8 cellular contexts compared by ENCODE assay signal in genomic region chr10:74213571-74214162, GRCh38.
DNase-seq lines count a peak whose midpoint lies in the region; ATAC-seq and TF ChIP-seq lines count a peak whose summit lies in the region.

No MANE protein-coding gene starts in this region.

- intact Hi-C loops in mammary epithelial cell (cut with micrococcal nuclease) (loop anchor here (1.0 to 2.0 kb wide), 3 partner anchors 23 to 62 kb away; partner anchors contain the start of gene ADK), testis (cut with DNase I; ENCODE audit: low total_unique reads) (no loop called here)

- H2BK5ac ChIP-seq in neuronal stem cell (ENCODE audit: low read length), result no peak overlapping the region

- H3K9ac ChIP-seq in SK-N-MC (ENCODE audit: insufficient read length) (no peak overlapping the region), mammary epithelial cell (ENCODE audit: insufficient read depth, low read length) (no peak overlapping the region), neuronal stem cell (ENCODE audit: low read depth, low read length, poor library complexity) (no peak overlapping the region)

- in situ Hi-C loops in mammary epithelial cell (cut with MboI; ENCODE audit: low sequenced_read_pairs in 2 of 2), result no loop called here

- peaks cover 68% of the 10 kb centered on the region for H3K79me2 ChIP-seq in mammary epithelial cell (ENCODE audit: insufficient read depth, low read length)

- no peaks in the 10 kb centered on the region for H3K27me3 ChIP-seq in mammary epithelial cell (ENCODE audit: insufficient read depth, low read length)
- no peaks in the 10 kb centered on the region for H3K27me3 ChIP-seq in testis
- no peaks in the 10 kb centered on the region for H3K27me3 ChIP-seq in neuronal stem cell (ENCODE audit: control insufficient read depth in 3 of 3, insufficient read depth in 3 of 3, low read depth in 1 of 3, low read length in 3 of 3)

- H3K14ac ChIP-seq in neuronal stem cell (ENCODE audit: low read length), result no peak overlapping the region

- H3K4me3 ChIP-seq in AG09309 (ENCODE audit: control insufficient read depth, low read depth, low read length), result no peak overlapping the region
- H3K4me3 ChIP-seq in SK-N-MC, result no peak overlapping the region
- H3K4me3 ChIP-seq in mammary epithelial cell (replicated peaks in 1 of 3; ENCODE audit: insufficient read depth in 1 of 3, low read depth in 2 of 3, low read length in 3 of 3), result no peak overlapping the region
- no peak overlapping the region for H3K4me3 ChIP-seq in testis
- no peak overlapping the region for H3K4me3 ChIP-seq in neuronal stem cell (ENCODE audit: low read length in 2 of 2)

- H3K18ac ChIP-seq in neuronal stem cell (ENCODE audit: low read length), result no peak overlapping the region

- no peak overlapping the region for H2AFZ ChIP-seq in mammary epithelial cell (ENCODE audit: low read depth, low read length)
- no peak overlapping the region for H2AFZ ChIP-seq in neuronal stem cell (ENCODE audit: low read length)

- no peak for DNase-seq in AG09309 (ENCODE audit: low read depth)
- no peak for DNase-seq in SK-N-MC (ENCODE audit: low read depth, low spot score)
- DNase-seq in mammary epithelial cell, result no peak
- peak; percentile 57 to 71 for DNase-seq in lung microvascular endothelial cell (ENCODE audit: low read depth in 2 of 2)
- DNase-seq in testis, result no peak
- DNase-seq in neuronal stem cell (ENCODE audit: low spot score), result no peak

- H3K23ac ChIP-seq in neuronal stem cell (ENCODE audit: low read depth, low read length, poor library complexity), result no peak overlapping the region

- CTCF ChIA-PET in mammary epithelial cell (lab: Charles Lee; ENCODE audit: low non-redundant PET), result interaction anchor here (0.7 kb wide), 2 partner anchors 39 to 326 kb away, joined by 4 to 6 read pairs; no protein-coding TSS in a partner anchor

- H3K9me3 ChIP-seq in SK-N-MC (ENCODE audit: low read depth, low read length), result no peaks in the 10 kb centered on the region
- no peaks in the 10 kb centered on the region for H3K9me3 ChIP-seq in mammary epithelial cell (replicated peaks; ENCODE audit: insufficient read depth, low read length)
- H3K9me3 ChIP-seq in testis, result no peaks in the 10 kb centered on the region
- peaks cover 0 to 10% of the 10 kb centered on the region in 2 donors for H3K9me3 ChIP-seq in neuronal stem cell (replicated peaks in 1 of 2; ENCODE audit: control insufficient read depth in 2 of 2, insufficient read depth in 1 of 2, low read depth in 1 of 2, low read length in 2 of 2)

- no peak overlapping the region for H4K8ac ChIP-seq in neuronal stem cell (ENCODE audit: low read depth, low read length)

- no peaks in the 10 kb centered on the region for H4K20me1 ChIP-seq in mammary epithelial cell (ENCODE audit: insufficient read depth, low read length)

- no peak overlapping the region for H2BK12ac ChIP-seq in neuronal stem cell (ENCODE audit: low read length)

- H4K91ac ChIP-seq in neuronal stem cell (ENCODE audit: low read depth, low read length, poor library complexity), result no peak overlapping the region

- H2BK15ac ChIP-seq in neuronal stem cell (ENCODE audit: low read length), result no peak overlapping the region

- no TSS peak for BruUV-seq in mammary epithelial cell (replicated peaks; lab: Mats Ljungman, UMichigan)

- 26% methylated on average over 3 of the region's 3 CpGs for WGBS in mammary epithelial cell (ENCODE audit: low coverage, missing lambda C conversion rate)
- WGBS in testis, 2 donors, result 80 to 81% methylated on average over 3 of the region's 3 CpGs
- WGBS in neuronal stem cell (ENCODE audit: extremely low coverage in 2 of 2, insufficient read length in 2 of 2, insufficient replicate concordance in 1 of 2), 2 donors, result no CpG with 5 or more reads among the region's 3 CpGs

- no peak for TF ChIP-seq POLR2A in testis (IDR thresholded peaks at IDR 0.05)

- 0 out of 2 replicates have a peak overlapping the region, but pooled peaks have one; percentile 19 for H3K27ac ChIP-seq in SK-N-MC
- no peak overlapping the region for H3K27ac ChIP-seq in mammary epithelial cell (ENCODE audit: insufficient read depth, low read depth, low read length)
- H3K27ac ChIP-seq in testis, result no peak overlapping the region
- H3K27ac ChIP-seq in neuronal stem cell (replicated peaks; ENCODE audit: low read length), result no peak overlapping the region

- peaks cover 6% of the 10 kb centered on the region for H3K4me1 ChIP-seq in mammary epithelial cell (ENCODE audit: insufficient read depth, low read length)
- no peaks in the 10 kb centered on the region for H3K4me1 ChIP-seq in testis
- H3K4me1 ChIP-seq in neuronal stem cell (ENCODE audit: control insufficient read depth in 2 of 2, insufficient read depth in 1 of 2, low read depth in 1 of 2, low read length in 2 of 2), result no peaks in the 10 kb centered on the region

- no peaks in the 10 kb centered on the region for H3K36me3 ChIP-seq in SK-N-MC (ENCODE audit: insufficient read depth, low read length)
- peaks cover 6% of the 10 kb centered on the region for H3K36me3 ChIP-seq in mammary epithelial cell (ENCODE audit: insufficient read depth, low read length)
- H3K36me3 ChIP-seq in testis (ENCODE audit: low read depth, missing control alignments), result no peaks in the 10 kb centered on the region
- H3K36me3 ChIP-seq in neuronal stem cell (replicated peaks in 1 of 2; ENCODE audit: control insufficient read depth in 2 of 2, insufficient read depth in 2 of 2, low read length in 2 of 2), result peaks cover 0 to 3% of the 10 kb centered on the region in 2 donors

- dilution Hi-C loops in mammary epithelial cell (cut with HindIII; ENCODE audit: low sequenced_read_pairs), result no loop called here

- TF ChIP-seq CTCF in AG09309 (IDR thresholded peaks at IDR 0.05; ENCODE audit: control insufficient read depth, insufficient read depth, low read depth, low read length, missing control alignments) (peak; percentile 64), GM12872 (IDR thresholded peaks at IDR 0.05; ENCODE audit: insufficient read depth, low read depth, low read length) (peak; percentile 34; the same call in 1 of the 3 replicates), mammary epithelial cell (conservative IDR thresholded peaks at IDR 0.05 in 1 of 2, IDR thresholded peaks at IDR 0.05 in 1 of 2; ENCODE audit: extremely low read depth in 1 of 2, insufficient read depth in 1 of 2, low read depth in 1 of 2, low read length in 2 of 2) (peak; percentile 46 to 63), testis (IDR thresholded peaks at IDR 0.05) (no peak)

- H3K4me2 ChIP-seq in mammary epithelial cell (ENCODE audit: insufficient read depth, low read depth, low read length), result no peak overlapping the region
- H3K4me2 ChIP-seq in neuronal stem cell (ENCODE audit: insufficient read depth, low read length, poor library complexity, severe bottlenecking), result no peak overlapping the region

- ATAC-seq in HG02852 (IDR thresholded peaks at IDR 0.05; ENCODE audit: unreplicated experiment), result no peak

- H3K4ac ChIP-seq in neuronal stem cell (ENCODE audit: low read length), result no peak overlapping the region

- no peak overlapping the region for H2AK5ac ChIP-seq in neuronal stem cell (ENCODE audit: low read depth, low read length)

- H3K79me1 ChIP-seq in neuronal stem cell (ENCODE audit: low read depth, low read length), result no peaks in the 10 kb centered on the region

- no peak overlapping the region for H2BK120ac ChIP-seq in neuronal stem cell (ENCODE audit: low read depth, low read length)

Comparison
In these comparisons a context has a peak if more than half of its experiments do, and no peak if none do; other contexts are left out.
1. DNase-seq: peak in lung microvascular endothelial cell (2 of 2); none in AG09309 (single experiment), SK-N-MC (single experiment), mammary epithelial cell (single experiment), testis (single experiment) and neuronal stem cell (single experiment).
2. CTCF ChIP-seq: peak in AG09309 (single experiment), GM12872 (single experiment) and mammary epithelial cell (2 of 2); none in testis (0 of 3).